8 cellular contexts compared by ENCODE assay signal in genomic region chr4:89657931-89658700, GRCh38.
DNase-seq lines count a peak whose midpoint lies in the region; ATAC-seq, FAIRE-seq and TF ChIP-seq lines count a peak whose summit lies in the region.

No MANE protein-coding gene starts in this region.

- no peaks in the 10 kb centered on the region for H3K9me3 Mint-ChIP-seq in activated naive CD4-positive, alpha-beta T cell treated with anti-CD3 and anti-CD28 coated beads, Interleukin-2, amount 10 ng/mL, durations not matched to agents 7 days and 5 days

- no peak for FAIRE-seq in RCC 7860 (lab: Jason Lieb, UNC)

- H3K79me2 ChIP-seq in OCI-LY7 (ENCODE audit: insufficient read depth, low read depth, low read length) = no peaks in the 10 kb centered on the region

- H3K9me3 ChIP-seq in OCI-LY7 (ENCODE audit: low read length) = no peaks in the 10 kb centered on the region

- no peaks in the 10 kb centered on the region for H3K36me3 Mint-ChIP-seq in activated naive CD4-positive, alpha-beta T cell treated with anti-CD3 and anti-CD28 coated beads, Interleukin-2, amount 10 ng/mL, durations not matched to agents 7 days and 5 days

- ATAC-seq in GM18505 (IDR thresholded peaks at IDR 0.05; ENCODE audit: unreplicated experiment) (peak; percentile 85), HG02981 (IDR thresholded peaks at IDR 0.05; ENCODE audit: unreplicated experiment) (peak; percentile 57)

- no peak overlapping the region for H3K4me3 Mint-ChIP-seq in activated naive CD4-positive, alpha-beta T cell treated with anti-CD3 and anti-CD28 coated beads, Interleukin-2, amount 10 ng/mL, durations not matched to agents 7 days and 5 days

- H3K4me3 ChIP-seq in OCI-LY7 (ENCODE audit: low read depth, low read length, poor library complexity, severe bottlenecking) = no peak overlapping the region
- H3K4me3 ChIP-seq in H7 (ENCODE audit: insufficient read depth, low read depth, low read length) = no peak overlapping the region

- peaks cover 5% of the 10 kb centered on the region for H3K4me1 Mint-ChIP-seq in activated naive CD4-positive, alpha-beta T cell treated with anti-CD3 and anti-CD28 coated beads, Interleukin-2, amount 10 ng/mL, durations not matched to agents 7 days and 5 days

- no TSS peak for BruUV-seq in OCI-LY7 (replicated peaks; lab: Mats Ljungman, UMichigan)

- no peaks in the 10 kb centered on the region for H4K20me1 ChIP-seq in OCI-LY7 (ENCODE audit: insufficient read depth, low read length)

- no peaks in the 10 kb centered on the region for H3K9me2 ChIP-seq in OCI-LY7 (ENCODE audit: insufficient read depth, low read length)

- H3K27me3 ChIP-seq in H7 (ENCODE audit: control insufficient read depth, insufficient read depth, low read length) = no peaks in the 10 kb centered on the region

- H3K36me3 ChIP-seq in OCI-LY7 (ENCODE audit: insufficient read depth, low read length) (no peaks in the 10 kb centered on the region), H7 (replicated peaks; ENCODE audit: control insufficient read depth, insufficient read depth, low read length) (no peaks in the 10 kb centered on the region)

- CTCF ChIA-PET in OCI-LY7 (lab: Charles Lee; ENCODE audit: unreplicated experiment) = no interaction called here
- CTCF ChIA-PET in activated naive CD4-positive, alpha-beta T cell treated with anti-CD3 and anti-CD28 coated beads, Interleukin-2, amount 10 ng/mL, durations not matched to agents 7 days and 5 days (lab: Charles Lee) = interaction anchor here (0.6 to 1.7 kb wide), 7 partner anchors 22 to 1224 kb away, joined by 3 to 4 read pairs (median 3); no protein-coding TSS in a partner anchor

- intact Hi-C loops in OCI-LY7 (cut with micrococcal nuclease; ENCODE audit: unreplicated experiment) = no loop called here

- peaks cover 4% of the 10 kb centered on the region for H3K4me1 ChIP-seq in OCI-LY7 (ENCODE audit: insufficient read depth, low read length, poor library complexity, severe bottlenecking)

- POLR2A ChIA-PET in OCI-LY7 (lab: Charles Lee) = interaction anchor here (0.6 to 1.3 kb wide), 3 partner anchors 8 to 802 kb away, joined by 3 to 5 read pairs (median 3); no protein-coding TSS in a partner anchor

- H3K27me3 Mint-ChIP-seq in activated naive CD4-positive, alpha-beta T cell treated with anti-CD3 and anti-CD28 coated beads, Interleukin-2, amount 10 ng/mL, durations not matched to agents 7 days and 5 days = peaks cover 23% of the 10 kb centered on the region

- H3K4me2 ChIP-seq in OCI-LY7 (ENCODE audit: low read length) = no peak overlapping the region

- TF ChIP-seq POLR2A in GM18505 (IDR thresholded peaks at IDR 0.05; ENCODE audit: borderline replicate concordance, extremely low read depth, insufficient read depth, insufficient read length) = no peak

- H3K27ac Mint-ChIP-seq in activated naive CD4-positive, alpha-beta T cell treated with anti-CD3 and anti-CD28 coated beads, Interleukin-2, amount 10 ng/mL, durations not matched to agents 7 days and 5 days = no peak overlapping the region

- no peak overlapping the region for H3K27ac ChIP-seq in OCI-LY7 (ENCODE audit: low read depth, low read length, poor library complexity, severe bottlenecking)

- peak overlapping the region; percentile 19; the same call in 1 of the 2 replicates for H2AFZ ChIP-seq in OCI-LY7 (ENCODE audit: low read length)

- DNase-seq in AG09319 (ENCODE audit: extremely low read depth, low read depth) (peak; percentile 10), OCI-LY7 (ENCODE audit: low spot score) (peak; percentile 21), glomerular visceral epithelial cell (ENCODE audit: extremely low spot score) (peak; percentile 30), RCC 7860 (ENCODE audit: low spot score) (no peak), H7 (no peak)
- no peak for DNase-seq in activated naive CD4-positive, alpha-beta T cell treated with anti-CD3 and anti-CD28 coated beads, Interleukin-2, amount 10 ng/mL, durations not matched to agents 7 days and 5 days

- TF ChIP-seq CTCF in AG09319 (IDR thresholded peaks at IDR 0.05; ENCODE audit: low read depth, low read length) (peak; percentile 52), OCI-LY7 (conservative IDR thresholded peaks at IDR 0.05; ENCODE audit: low read length) (peak; percentile 73)

Comparison
In these comparisons a context has a peak if more than half of its experiments do, and no peak if none do; other contexts are left out.
1. DNase-seq: peak in AG09319 (single experiment), OCI-LY7 (single experiment) and glomerular visceral epithelial cell (single experiment); none in activated naive CD4-positive, alpha-beta T cell treated with anti-CD3 and anti-CD28 coated beads, Interleukin-2, amount 10 ng/mL, durations not matched to agents 7 days and 5 days (single experiment), RCC 7860 (single experiment) and H7 (single experiment).